8 cellular contexts compared by ENCODE assay signal in genomic region chrX:119488749-119489148, GRCh38. TPM values are rescaled to one million over a fixed set of nuclear protein-coding genes. Genes with fewer than 3 reads are reported as not detected.
A peak's percentile ranks its signal among the peaks of the same experiment; 100 is the strongest.
DNase-seq lines count a peak whose midpoint lies in the region; ATAC-seq and TF ChIP-seq lines count a peak whose summit lies in the region.

No MANE protein-coding gene starts in this region.

- H3K27ac ChIP-seq in left ventricle myocardium inferior (replicated peaks) (no peak overlapping the region), smooth muscle cell (ENCODE audit: low read depth) (no peak overlapping the region)

- H3K4me3 ChIP-seq in left ventricle myocardium inferior (no peak overlapping the region), smooth muscle cell (no peak overlapping the region)

- H3K79me2 ChIP-seq in smooth muscle cell (ENCODE audit: low read depth): no peaks in the 10 kb centered on the region

- H3K9ac ChIP-seq in smooth muscle cell (ENCODE audit: low read depth): no peak overlapping the region

- no peaks in the 10 kb centered on the region for H3K36me3 ChIP-seq in left ventricle myocardium inferior
- H3K36me3 ChIP-seq in smooth muscle cell (ENCODE audit: low read depth): no peaks in the 10 kb centered on the region

- H2AFZ ChIP-seq in smooth muscle cell (ENCODE audit: low read depth): no peak overlapping the region

- H3K9me3 ChIP-seq in left ventricle myocardium inferior (replicated peaks): no peaks in the 10 kb centered on the region
- H3K9me3 ChIP-seq in smooth muscle cell (replicated peaks; ENCODE audit: low read depth): no peaks in the 10 kb centered on the region

- no peaks in the 10 kb centered on the region for H4K20me1 ChIP-seq in smooth muscle cell (ENCODE audit: low read depth)

- no peak for ATAC-seq in GM19455 (IDR thresholded peaks at IDR 0.05; ENCODE audit: unreplicated experiment)

- no peak overlapping the region for H3K4me2 ChIP-seq in smooth muscle cell

- H3F3A ChIP-seq in smooth muscle cell (ENCODE audit: low read depth): no peaks in the 10 kb centered on the region

- intact Hi-C loops in left ventricle myocardium inferior (cut with micrococcal nuclease): no loop called here

- in situ Hi-C loops in ACHN (cut with HindIII; ENCODE audit: low pct_ligation_motif_present, low pct_unique_long_range_greater_than_20kb, low sequenced_read_pairs): no loop called here

- TF ChIP-seq CTCF in left ventricle myocardium inferior (IDR thresholded peaks at IDR 0.05; ENCODE audit: borderline replicate concordance): peak; percentile 64
- TF ChIP-seq CTCF in smooth muscle cell (IDR thresholded peaks at IDR 0.05; ENCODE audit: borderline replicate concordance, insufficient read depth, poor library complexity, severe bottlenecking): peak; percentile 55

- DNase-seq in ACHN: peak; percentile 49
- DNase-seq in GDM1 (lab: John Stamatoyannopoulos, UW): peak; percentile 9
- peak; percentile 13 for DNase-seq in NCI-H2171 (lab: John Stamatoyannopoulos, UW)
- peak; percentile 42 to 47 for DNase-seq in activated T-cell treated with anti-CD3 and anti-CD28 coated beads, Interleukin-2, amount 50 U/mL, for 48 hours
- DNase-seq in left ventricle myocardium inferior: no peak
- no peak for DNase-seq in smooth muscle cell (lab: John Stamatoyannopoulos, UW; ENCODE audit: unreplicated experiment)
- no peak for DNase-seq in HuH-7 (ENCODE audit: low spot score)

- H3K4me1 ChIP-seq in left ventricle myocardium inferior (no peaks in the 10 kb centered on the region), smooth muscle cell (ENCODE audit: low read depth) (no peaks in the 10 kb centered on the region)

- H3K27me3 ChIP-seq in left ventricle myocardium inferior (ENCODE audit: low read depth) (no peaks in the 10 kb centered on the region), smooth muscle cell (ENCODE audit: low read depth) (no peaks in the 10 kb centered on the region)

- 49% methylated on average over 8 of the region's 8 CpGs for WGBS in smooth muscle cell (ENCODE audit: low lambda C conversion rate)

RNA-seq across cellular contexts. Expression of gene SLC25A5, which starts 20.5 kb away (rescaled TPM):
- total RNA-seq in left ventricle myocardium inferior: 191 TPM
- total RNA-seq in smooth muscle cell: 126 and 155 TPM in 2 replicates
- 112 and 116 TPM in 2 replicates for polyA plus RNA-seq in smooth muscle cell

Comparison
In these comparisons a context has a peak if more than half of its experiments do, and no peak if none do; other contexts are left out.
1. DNase-seq: peak in ACHN (single experiment), GDM1 (single experiment), NCI-H2171 (single experiment) and activated T-cell treated with anti-CD3 and anti-CD28 coated beads, Interleukin-2, amount 50 U/mL, for 48 hours (2 of 2); none in left ventricle myocardium inferior (single experiment), smooth muscle cell (single experiment) and HuH-7 (single experiment).